Comparison of ENCODE assay signal across 17 cellular contexts in the genomic region with DNA sequence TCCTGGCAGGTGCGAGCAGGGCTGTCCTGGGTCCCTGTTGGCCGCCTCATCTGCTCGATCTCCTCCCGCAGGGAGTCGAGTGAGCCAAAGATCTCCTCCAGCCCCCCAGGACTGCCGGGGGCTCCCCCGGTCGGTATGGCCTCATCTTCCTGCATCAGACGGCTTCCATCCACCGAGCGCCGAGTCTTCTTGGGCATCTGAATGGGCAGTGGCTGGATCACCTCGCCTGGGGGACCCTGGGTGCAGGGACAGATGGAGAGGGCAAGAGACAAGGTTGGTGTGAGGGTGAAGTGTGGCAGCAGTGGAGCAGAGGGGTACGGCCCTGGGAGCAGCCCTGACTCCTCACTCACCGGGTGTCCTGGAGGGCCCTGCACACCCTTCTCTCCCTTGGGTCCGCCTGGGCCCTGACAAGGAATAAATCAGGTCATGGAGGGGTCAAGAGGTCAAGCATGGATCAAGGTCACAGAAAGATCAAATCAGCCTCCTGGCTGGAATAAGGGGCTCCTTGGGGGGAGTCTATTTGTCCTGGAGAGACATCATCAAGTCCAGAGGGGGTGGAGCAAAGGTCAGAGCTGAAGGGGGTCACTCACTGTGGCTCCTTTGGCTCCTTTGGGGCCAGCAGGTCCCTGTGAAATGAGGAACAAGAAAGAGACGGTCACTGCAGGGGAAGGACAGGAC. TPM values are rescaled to one million over a fixed set of nuclear protein-coding genes. Genes with fewer than 3 reads are reported as not detected.
"Had no signal": no experiment of that assay in that cellular context is flagged by ENCODE, and none has a peak within 500 bp of the region (broad histone marks: within the 10 kb centered on the region; RNA-seq: fewer than 3 reads in every experiment).

No MANE protein-coding gene starts in this region.

- H3K27me3 ChIP-seq: ascending aorta, breast epithelium, gastroesophageal sphincter, heart right ventricle, tibial artery, uterus had no signal

- H3K27ac ChIP-seq: ascending aorta, breast epithelium, gastroesophageal sphincter, heart right ventricle, lower lobe of right lung, neutrophil, tibial artery, uterus had no signal

- H3K36me3 ChIP-seq: ascending aorta, breast epithelium, gastroesophageal sphincter, heart right ventricle, lower lobe of right lung, neutrophil, tibial artery, uterus had no signal

- H3K9me3 ChIP-seq: ascending aorta, breast epithelium, gastroesophageal sphincter, heart right ventricle, lower lobe of right lung, neutrophil, tibial artery, uterus had no signal

- DNase-seq: activated naive CD4-positive, alpha-beta T cell treated with anti-CD3 and anti-CD28 coated beads, Interleukin-2, amount 10 ng/mL, durations not matched to agents 7 days and 5 days; activated T-cell treated with anti-CD3 and anti-CD28 coated beads for 4 hours; heart right ventricle; left cardiac atrium; lower lobe of right lung; midbrain; posterior cingulate gyrus; stimulated activated CD4-positive, alpha-beta T cell treated with anti-CD3 and anti-CD28 coated beads, Interleukin-2, amount 100 ng/mL, for 48 hours; stimulated activated naive B cell treated with anti-CD40 and anti-IgM and Interleukin-4, amounts not matched to agents 10 μg/mL and 1 μg/mL and 100 μg/mL, for 72 hours; T-helper 9 cell; tibial artery; uterus had no signal

- H3K4me3 ChIP-seq: ascending aorta, breast epithelium, gastroesophageal sphincter, heart right ventricle, lower lobe of right lung, tibial artery, uterus had no signal

- ATAC-seq: activated CD4-positive, CD25-positive, alpha-beta regulatory T cell treated with anti-CD3 and anti-CD28 coated beads, Interleukin-2, amount 50 U/mL, for 24 hours; gastroesophageal sphincter; heart right ventricle; left cardiac atrium; lower lobe of right lung; stimulated activated naive B cell treated with anti-CD40 and anti-IgM and Interleukin-4, amounts not matched to agents 10 μg/mL and 1 μg/mL and 100 μg/mL, for 72 hours had no signal

RNA-seq across cellular contexts. Expression of a gene that starts 38.7 kb away (rescaled TPM):
- total RNA-seq: ascending aorta had no signal
